In genomic region chr4:41990383-41991111, GRCh38 we compare ENCODE assay signal across 1 cellular context.
TF ChIP-seq lines count a peak whose summit lies in the region.

TSS of gene SLC30A9 (plus strand) at chr4:41990530. CDS start at chr4:41990652, 122 bp downstream.

TF ChIP-seq in K562, 482 proteins besides CTCF, POLR2A, EP300 and RAD21 (continued from another document and continues in another):
- no peak for TF ChIP-seq CBFA2T3 (IDR thresholded peaks at IDR 0.05)
- TF ChIP-seq OTX1 (CRISPR knock-in tag; IDR thresholded peaks at IDR 0.05): 0 out of 2 replicates have a peak, but pooled peaks have one; percentile 6
- TF ChIP-seq MAFF (IDR thresholded peaks at IDR 0.05; ENCODE audit: low read length): no peak
- peak; percentile 74 for TF ChIP-seq RBM22 (IDR thresholded peaks at IDR 0.05; ENCODE audit: low read depth, low read length, poor library complexity, severe bottlenecking)
- 0 out of 2 replicates have a peak, but pooled peaks have one; percentile 42 for TF ChIP-seq CHAMP1 (IDR thresholded peaks at IDR 0.05)
- TF ChIP-seq SAP30 (IDR thresholded peaks at IDR 0.05; ENCODE audit: borderline replicate concordance, insufficient read depth, low read depth, low read length, poor library complexity, severe bottlenecking): peak; percentile 75
- peak; percentile 43 for TF ChIP-seq VEZF1 (CRISPR knock-in tag; IDR thresholded peaks at IDR 0.05)
- no peak for TF ChIP-seq MYBL2 (IDR thresholded peaks at IDR 0.05; ENCODE audit: low read depth)
- TF ChIP-seq MYBL2 (CRISPR knock-in tag; IDR thresholded peaks at IDR 0.05; ENCODE audit: borderline replicate concordance): no peak
- no peak for TF ChIP-seq ZNF140 (CRISPR knock-in tag; IDR thresholded peaks at IDR 0.05)
- TF ChIP-seq ZHX1 (conservative IDR thresholded peaks at IDR 0.05; ENCODE audit: low read length): no peak
- no peak for TF ChIP-seq STAT5A (IDR thresholded peaks at IDR 0.05; ENCODE audit: borderline replicate concordance, low read length)
- TF ChIP-seq HMBOX1 (IDR thresholded peaks at IDR 0.05): no peak
- TF ChIP-seq GATAD2A (IDR thresholded peaks at IDR 0.05): no peak
- peak; percentile 91 for TF ChIP-seq RBBP5 (IDR thresholded peaks at IDR 0.05; ENCODE audit: borderline replicate concordance, insufficient read depth, low read length, poor library complexity, severe bottlenecking)
- TF ChIP-seq SRSF3 (IDR thresholded peaks at IDR 0.05; ENCODE audit: insufficient read depth, low read length): no peak
- TF ChIP-seq SMAD1 (IDR thresholded peaks at IDR 0.05; ENCODE audit: low read depth, low read length, partially characterized antibody): no peak
- peak; percentile 95 for TF ChIP-seq ZBTB40 (IDR thresholded peaks at IDR 0.05)
- TF ChIP-seq ZBTB40 (CRISPR knock-in tag; IDR thresholded peaks at IDR 0.05): no peak
- TF ChIP-seq EP400 (IDR thresholded peaks at IDR 0.05): peak; percentile 85
- no peak for TF ChIP-seq TSC22D4 (tag; IDR thresholded peaks at IDR 0.05)
- no peak for TF ChIP-seq CUX1 (CRISPR knock-in tag; IDR thresholded peaks at IDR 0.05)
- no peak for TF ChIP-seq CLOCK (CRISPR knock-in tag; IDR thresholded peaks at IDR 0.05; ENCODE audit: borderline replicate concordance)
- peak; percentile 44; the same call in 1 of the 2 replicates for TF ChIP-seq ETV5 (CRISPR knock-in tag; IDR thresholded peaks at IDR 0.05; ENCODE audit: low read depth)
- TF ChIP-seq TFAP4 (CRISPR knock-in tag; IDR thresholded peaks at IDR 0.05; ENCODE audit: borderline replicate concordance): peak; percentile 76; the same call in 1 of the 2 replicates
- peak in 1 of 2 experiments; percentile 61 for TF ChIP-seq MAZ (CRISPR knock-in tag; conservative IDR thresholded peaks at IDR 0.05 in 1 of 2, IDR thresholded peaks at IDR 0.05 in 1 of 2)
